8 cellular contexts compared by ENCODE assay signal in genomic region chr2:138501427-138502252, GRCh38. TPM values are rescaled to one million over a fixed set of nuclear protein-coding genes. Genes with fewer than 3 reads are reported as not detected.
DNase-seq lines count a peak whose midpoint lies in the region; ATAC-seq and TF ChIP-seq lines count a peak whose summit lies in the region.

Gene SPOPL (plus strand): TSS chr2:138501770. CDS start chr2:138550217, 48,447 bp downstream.

- H3K9ac ChIP-seq in KMS-11 (peak within 1 kb of the TSS; percentile 92), fibroblast of lung (ENCODE audit: insufficient read depth, low read length) (peak within 1 kb of the TSS; percentile 78)

- no peaks in the 10 kb centered on the region for H4K20me1 ChIP-seq in KMS-11 (ENCODE audit: insufficient read depth)
- H4K20me1 ChIP-seq in fibroblast of lung (ENCODE audit: control insufficient read depth, extremely low read depth, insufficient read depth, low read length), result no peaks in the 10 kb centered on the region

- peak within 1 kb of the TSS; percentile 84 for H2AFZ ChIP-seq in KMS-11 (ENCODE audit: low read depth)
- peak within 1 kb of the TSS; percentile 79 for H2AFZ ChIP-seq in fibroblast of lung (ENCODE audit: low read length)

- H3K9me3 ChIP-seq in fibroblast of lung (ENCODE audit: control insufficient read depth, insufficient read depth, low read depth, low read length), result no peaks in the 10 kb centered on the region

- no peaks in the 10 kb centered on the region for H3K36me3 ChIP-seq in KMS-11 (ENCODE audit: insufficient read depth)
- H3K36me3 ChIP-seq in fibroblast of lung (ENCODE audit: control insufficient read depth, insufficient read depth, low read length), result no peaks in the 10 kb centered on the region

- peak; percentile 94 for DNase-seq in Daoy (ENCODE audit: low read depth)
- DNase-seq in RPMI8226, result peak; percentile 89
- DNase-seq in activated T-helper 1 cell treated with anti-CD3 and anti-CD28 coated beads, Interleukin-2, amount 50 U/mL, for 16 hours (ENCODE audit: low read depth in 1 of 2, low spot score in 1 of 2), result peak; percentile 60 to 77
- peak; percentile 80 to 82 for DNase-seq in fibroblast of lung (ENCODE audit: low read depth in 2 of 2)
- peak; percentile 79 for DNase-seq in natural killer cell
- peak; percentile 81 for DNase-seq in stimulated activated naive CD4-positive, alpha-beta T cell treated with Interleukin-2 at 50 U/mL for 16 hours (lab: John Stamatoyannopoulos, UW)

- H3K4me3 ChIP-seq in KMS-11 (IDR thresholded peaks at IDR 0.05; ENCODE audit: insufficient read depth, low read depth, low read length) (no peak within 1 kb of the TSS), fibroblast of lung (replicated peaks in 1 of 4; ENCODE audit: control extremely low read depth in 1 of 4, insufficient read depth in 1 of 4, low read depth in 3 of 4, low read length in 4 of 4) (peak within 1 kb of the TSS; percentile 70 to 96 (median 84))

- H3K4me2 ChIP-seq in KMS-11, result peak within 1 kb of the TSS; percentile 89
- H3K4me2 ChIP-seq in fibroblast of lung (ENCODE audit: extremely low read depth, insufficient read depth, low read length), result peak within 1 kb of the TSS; percentile 81

- H3K27ac Mint-ChIP-seq in natural killer cell, result peak within 1 kb of the TSS; percentile 89 to 97

- H3K9me3 Mint-ChIP-seq in natural killer cell, result no peaks in the 10 kb centered on the region

- peaks cover 32% of the 10 kb centered on the region for H3K79me2 ChIP-seq in KMS-11 (ENCODE audit: insufficient read depth, low read depth)
- H3K79me2 ChIP-seq in fibroblast of lung (ENCODE audit: control insufficient read depth, insufficient read depth, low read length), result peaks cover 29% of the 10 kb centered on the region

- H3K27ac ChIP-seq in KMS-11, result peak within 1 kb of the TSS; percentile 89
- peak within 1 kb of the TSS; percentile 79 for H3K27ac ChIP-seq in fibroblast of lung (ENCODE audit: insufficient read depth, low read length)

- no peaks in the 10 kb centered on the region for H3K27me3 ChIP-seq in KMS-11 (ENCODE audit: insufficient read depth, low read depth)
- H3K27me3 ChIP-seq in fibroblast of lung (ENCODE audit: control insufficient read depth, insufficient read depth, low read length), result no peaks in the 10 kb centered on the region

- ATAC-seq in GM21737 (IDR thresholded peaks at IDR 0.05; ENCODE audit: unreplicated experiment) (peak; percentile 78), natural killer cell (peak; percentile 86 to 93 (median 90))

- H3K4me1 ChIP-seq in KMS-11 (ENCODE audit: low read depth, poor library complexity, severe bottlenecking), result peaks cover 25% of the 10 kb centered on the region
- H3K4me1 ChIP-seq in fibroblast of lung (ENCODE audit: control insufficient read depth, extremely low read depth, insufficient read depth, low read length), result no peaks in the 10 kb centered on the region

- intact Hi-C loops in natural killer cell (cut with micrococcal nuclease), result no loop called here

- H3K36me3 Mint-ChIP-seq in natural killer cell, result no peaks in the 10 kb centered on the region

- TF ChIP-seq CTCF in KMS-11 (conservative IDR thresholded peaks at IDR 0.05; ENCODE audit: low read depth, low read length), result no peak
- TF ChIP-seq CTCF in fibroblast of lung (conservative IDR thresholded peaks at IDR 0.05 in 1 of 2, IDR thresholded peaks at IDR 0.05 in 1 of 2; ENCODE audit: low read depth in 1 of 2, low read length in 2 of 2), result no peak
- no peak for TF ChIP-seq CTCF in natural killer cell (IDR thresholded peaks at IDR 0.05)

- peak within 1 kb of the TSS; percentile 99 for H3K4me3 Mint-ChIP-seq in natural killer cell

- no peaks in the 10 kb centered on the region for H3K27me3 Mint-ChIP-seq in natural killer cell (ENCODE audit: low read depth in 2 of 2)

- peaks cover 40 to 45% of the 10 kb centered on the region in 2 donors for H3K4me1 Mint-ChIP-seq in natural killer cell

RNA-seq across cellular contexts. Expression of gene SPOPL, which starts in this region (rescaled TPM):
- total RNA-seq in Daoy (2014; rRNA removed; shearing (Covaris generic)), result 11.5 and 20.2 TPM in 2 replicates
- total RNA-seq in fibroblast of lung (15.2 and 15.7 TPM in 2 replicates), natural killer cell (10 to 100 TPM; 32.2 to 35.9 (median 33.8) TPM)
- polyA plus RNA-seq in fibroblast of lung, result 8.5 and 11.5 TPM in 2 replicates
- 6.3 and 7.7 TPM in 2 replicates for polyA plus RNA-seq in fibroblast of lung (2012)
- polyA minus RNA-seq in fibroblast of lung (ENCODE audit: low replicate concordance), result 0.27 and 2.6 TPM in 2 replicates
